ENCODE assay signal across 8 cellular contexts in genomic region chr7:123748171-123748733, GRCh38. TPM values are rescaled to one million over a fixed set of nuclear protein-coding genes. Genes with fewer than 3 reads are reported as not detected.
DNase-seq lines count a peak whose midpoint lies in the region; ATAC-seq, FAIRE-seq and TF ChIP-seq lines count a peak whose summit lies in the region.

No MANE protein-coding gene starts in this region.

- in situ Hi-C loops in K562 (cut with MboI): no loop called here

- H3K4me3 ChIP-seq in K562 (peak overlapping the region; percentile 77), iPS-11a (ENCODE audit: low read depth, low read length) (peak overlapping the region; percentile 91), sigmoid colon (peak overlapping the region; percentile 66 to 94 (median 81))

- peaks cover 93% of the 10 kb centered on the region for H3K79me2 ChIP-seq in K562 (ENCODE audit: control insufficient read depth, insufficient read depth, low read length)

- peak; percentile 2 for ATAC-seq in GM18870 (IDR thresholded peaks at IDR 0.05; ENCODE audit: unreplicated experiment)
- ATAC-seq in HG03095 (IDR thresholded peaks at IDR 0.05; ENCODE audit: unreplicated experiment): peak; percentile 6
- peak; percentile 47 for ATAC-seq in K562
- no peak for ATAC-seq in GM18861 (IDR thresholded peaks at IDR 0.05; ENCODE audit: unreplicated experiment)

- peak overlapping the region; percentile 94 to 99 for H3K9ac ChIP-seq in K562 (ENCODE audit: insufficient read depth in 1 of 2, low read depth in 2 of 2, low read length in 2 of 2)

- TF ChIP-seq EP300 in K562 (IDR thresholded peaks at IDR 0.05; ENCODE audit: low read length) (no peak), sigmoid colon (IDR thresholded peaks at IDR 0.05) (no peak)

- H3K36me3 ChIP-seq in K562 (ENCODE audit: control insufficient read depth, insufficient read depth, low read length): peaks cover 18% of the 10 kb centered on the region; the same call in 2 of the 3 replicates
- H3K36me3 ChIP-seq in sigmoid colon: no peaks in the 10 kb centered on the region

- POLR2A ChIA-PET in K562 (lab: Yijun Ruan, JAX): interaction anchor here (0.5 to 3.8 kb wide), 19 partner anchors 9 to 1017 kb away, joined by 3 to 28 read pairs (median 6); partner anchors contain the start of gene GPR37

- peak; percentile 70 for DNase-seq in AG08396 (ENCODE audit: low spot score)
- DNase-seq in RPMI8226: peak; percentile 68
- DNase-seq in K562 (ENCODE audit: extremely low read depth in 1 of 4, low spot score in 3 of 4): peak; percentile 70 to 79 (median 72)
- DNase-seq in sigmoid colon: peak; percentile 76

- BruUV-seq in K562 (replicated peaks; lab: Mats Ljungman, UMichigan): no TSS peak

- H3K4me2 ChIP-seq in K562 (ENCODE audit: insufficient read depth, low read length): peak overlapping the region; percentile 95

- CTCF ChIA-PET in K562 (lab: Yijun Ruan, JAX; ENCODE audit: low intra/inter-chr PET ratio): interaction anchor here (0.7 kb wide), 1 partner anchor 43 kb away, joined by 4 read pairs; no protein-coding TSS in a partner anchor

- no peak for FAIRE-seq in K562 (lab: Jason Lieb, UNC)

- TF ChIP-seq CTCF in K562 (IDR thresholded peaks at IDR 0.05 in 2 of 3, conservative IDR thresholded peaks at IDR 0.05 in 1 of 3; ENCODE audit: insufficient read depth in 2 of 3, low read depth in 1 of 3, low read length in 3 of 3) (no peak), sigmoid colon (IDR thresholded peaks at IDR 0.05) (no peak)

- peak overlapping the region; percentile 73 for H2AFZ ChIP-seq in K562 (ENCODE audit: low read depth, low read length)

- no peak for TF ChIP-seq POLR2A in K562 (conservative IDR thresholded peaks at IDR 0.05)
- no peak for TF ChIP-seq POLR2A in sigmoid colon (IDR thresholded peaks at IDR 0.05)

- H3K4me1 ChIP-seq in K562 (replicated peaks in 1 of 2; ENCODE audit: control insufficient read depth in 2 of 2, insufficient read depth in 2 of 2, low read length in 2 of 2) (peaks cover 16 to 25% of the 10 kb centered on the region in 2 experiments; a peak in 4 of 5 replicates), sigmoid colon (peaks cover 2 to 68% (median 56%) of the 10 kb centered on the region in 4 donors)

- H4K20me1 ChIP-seq in K562 (replicated peaks; ENCODE audit: control insufficient read depth, insufficient read depth, low read length): peaks cover 24% of the 10 kb centered on the region

- no peak for TF ChIP-seq RAD21 in K562 (CRISPR knock-in tag; conservative IDR thresholded peaks at IDR 0.05 in 1 of 2, IDR thresholded peaks at IDR 0.05 in 1 of 2)

- H3K9me3 ChIP-seq in K562 (replicated peaks; ENCODE audit: control insufficient read depth, insufficient read depth, low read depth, low read length): peaks cover 3% of the 10 kb centered on the region; the same call in 1 of the 2 replicates
- no peaks in the 10 kb centered on the region for H3K9me3 ChIP-seq in sigmoid colon

- H3K27ac ChIP-seq in K562 (ENCODE audit: extremely low read depth, low read depth, low read length): peak overlapping the region; percentile 94
- peak overlapping the region; percentile 90 to 99 (median 98) for H3K27ac ChIP-seq in sigmoid colon

- intact Hi-C loops in K562 (cut with micrococcal nuclease): loop anchor here (2.0 kb wide), 2 partner anchors 41 to 213 kb away; partner anchors contain the start of gene IQUB
- intact Hi-C loops in sigmoid colon (cut with DNase I): loop anchor here (5.0 kb wide), 2 partner anchors 46 to 211 kb away; no protein-coding TSS in a partner anchor

- H3K9me1 ChIP-seq in K562 (ENCODE audit: control insufficient read depth, insufficient read depth, low read length): no peaks in the 10 kb centered on the region

- H3K27me3 ChIP-seq in K562 (ENCODE audit: control insufficient read depth in 2 of 2, insufficient read depth in 2 of 2, low read length in 2 of 2) (no peaks in the 10 kb centered on the region), sigmoid colon (no peaks in the 10 kb centered on the region)

- 0% methylated on average over 37 of the region's 46 CpGs for WGBS in K562 (ENCODE audit: insufficient coverage, low coverage, missing lambda C conversion rate)
- WGBS in sigmoid colon, 2 donors: 0 to 1% methylated on average over 46 of the region's 46 CpGs

TF ChIP-seq in K562, 482 proteins besides CTCF, POLR2A, EP300 and RAD21 (continues in another document):
- TF ChIP-seq MYC (IDR thresholded peaks at IDR 0.05; ENCODE audit: low read depth, low read length) (no peak), MYC (CRISPR knock-in tag; IDR thresholded peaks at IDR 0.05; ENCODE audit: borderline replicate concordance, low read depth) (peak; percentile 57; the same call in 1 of the 2 replicates), SRSF3 (IDR thresholded peaks at IDR 0.05; ENCODE audit: insufficient read depth, low read length) (0 out of 2 replicates have a peak, but pooled peaks have one; percentile 20), CBFA2T3 (IDR thresholded peaks at IDR 0.05) (no peak), SMC3 (conservative IDR thresholded peaks at IDR 0.05; ENCODE audit: insufficient read depth, low read depth, low read length) (no peak), ZBTB12 (CRISPR knock-in tag; IDR thresholded peaks at IDR 0.05) (no peak), POLR2AphosphoS2 (IDR thresholded peaks at IDR 0.05; ENCODE audit: low read length) (no peak), ZNF449 (CRISPR knock-in tag; IDR thresholded peaks at IDR 0.05) (0 out of 2 replicates have a peak, but pooled peaks have one; percentile 39)

RNA-seq across cellular contexts. Expression of gene WASL, which starts 0.6 kb away (rescaled TPM):
- total RNA-seq in K562 (2011; cell fraction: chromatin; rRNA removed; ENCODE audit: low replicate concordance): 10.9 and 28.5 TPM in 2 replicates
- 10.0 and 12.2 TPM in 2 replicates for total RNA-seq in K562 (2011; cell fraction: nucleolus; rRNA removed)
- 19.1 and 41.4 TPM in 2 replicates for total RNA-seq in K562 (2011; cell fraction: nucleoplasm; rRNA removed)
- total RNA-seq in K562 (2014; rRNA removed): 4.1 and 5.9 TPM in 2 replicates
- total RNA-seq in K562 (2014; rRNA removed; fragmentation: Illumina TruSeq; extraction: Trizol): 9.6 and 9.9 TPM in 2 replicates
- total RNA-seq in K562 (2015; rRNA removed; fragmentation: Illumina TruSeq; extraction: Trizol): 8.5 and 8.7 TPM in 2 replicates
- total RNA-seq in K562 (2021): 12.9 and 13.9 TPM in 2 replicates
- polyA plus RNA-seq in K562 (2011; rRNA removed): 5.6 and 8.3 TPM in 2 replicates
- polyA plus RNA-seq in K562 (2011; cell fraction: cytosol; rRNA removed): 2.0 and 2.8 TPM in 2 replicates
- polyA plus RNA-seq in K562 (2011; cell fraction: nucleus; rRNA removed): 10.4 and 11.6 TPM in 2 replicates
- 8.4 and 12.5 TPM in 2 replicates for polyA plus RNA-seq in K562 (2012)
- 10.2 and 10.9 TPM in 2 replicates for polyA plus RNA-seq in K562 (2014; fragmentation: Illumina TruSeq; extraction: Trizol)
- 1 to 10 TPM; 3.2 to 4.4 TPM for polyA plus RNA-seq in K562 (2014; fragmentation: Nextera tagmentation; extraction: Ambion mirVana)
- polyA plus RNA-seq in K562 (2014; rRNA removed): 6.6 and 8.1 TPM in 2 replicates
- 7.6 and 9.3 TPM in 2 replicates for polyA minus RNA-seq in K562 (2011; rRNA and poly(A)+ RNA removed)
- 4.5 and 6.2 TPM in 2 replicates for polyA minus RNA-seq in K562 (2011; cell fraction: cytosol; rRNA and poly(A)+ RNA removed)
- polyA minus RNA-seq in K562 (2011; cell fraction: nucleus; rRNA and poly(A)+ RNA removed): 29.4 and 36.2 TPM in 2 replicates
- total RNA-seq in sigmoid colon: 10 to 100 TPM; 32.4 to 45.3 (median 39.0) TPM
- 10 to 100 TPM; 33.0 to 80.5 (median 71.5) TPM for polyA plus RNA-seq in sigmoid colon
